10 cellular contexts compared by ENCODE assay signal in the genomic region with DNA sequence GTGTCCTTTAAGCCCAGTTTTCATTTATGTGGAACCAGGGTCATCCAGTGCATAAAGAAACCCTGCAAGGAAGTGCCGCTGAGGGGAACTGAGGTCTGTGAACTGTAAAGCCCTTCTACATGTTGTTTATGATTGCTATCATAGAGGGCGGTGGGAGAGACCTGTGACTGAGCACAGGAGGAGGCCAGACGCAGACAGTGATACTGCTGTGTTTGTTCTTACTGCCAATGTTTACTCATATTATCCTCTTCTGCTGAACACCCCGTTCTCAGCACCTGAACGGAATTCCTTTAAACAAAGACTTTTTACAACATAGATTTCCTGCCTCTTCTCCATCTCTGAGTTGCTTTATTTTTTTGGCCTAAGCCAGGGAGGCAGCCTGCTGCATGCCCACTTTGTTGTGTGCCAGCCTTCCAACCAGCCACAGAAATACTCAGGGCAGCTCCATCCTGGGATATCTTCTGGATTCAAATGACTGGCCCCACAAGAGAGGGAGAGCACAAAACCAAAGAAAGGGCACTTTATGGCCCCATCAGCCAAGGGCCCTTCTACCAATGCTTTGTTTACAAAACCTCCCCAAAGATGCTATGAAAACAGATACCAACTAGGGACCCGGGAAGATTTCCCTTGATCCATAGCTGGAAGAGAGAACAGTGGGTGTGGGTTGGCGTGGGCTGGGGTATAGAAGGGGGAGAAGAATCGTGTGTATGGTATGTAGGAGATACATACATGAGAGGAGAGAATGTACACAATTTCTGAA. TPM values are rescaled to one million over a fixed set of nuclear protein-coding genes. Genes with fewer than 3 reads are reported as not detected.
A peak's percentile ranks its signal among the peaks of the same experiment; 100 is the strongest.
DNase-seq lines count a peak whose midpoint lies in the region; ATAC-seq and TF ChIP-seq lines count a peak whose summit lies in the region.
"Had no signal": no experiment of that assay in that cellular context is flagged by ENCODE, and none has a peak within 500 bp of the region (broad histone marks: within the 10 kb centered on the region; RNA-seq: fewer than 3 reads in every experiment).

No MANE protein-coding gene starts in this region.

- CTCF ChIA-PET in CD8-positive, alpha-beta memory T cell (lab: Charles Lee), result no interaction called here

- peaks cover 23 to 54% of the 10 kb centered on the region in 2 donors for H3K27me3 Mint-ChIP-seq in CD8-positive, alpha-beta memory T cell
- peaks cover 33 to 91% of the 10 kb centered on the region in 2 donors for H3K27me3 Mint-ChIP-seq in effector memory CD8-positive, alpha-beta T cell
- H3K27me3 Mint-ChIP-seq in osteocyte (ENCODE audit: unreplicated experiment), result peaks cover 3% of the 10 kb centered on the region

- DNase-seq in CD8-positive, alpha-beta memory T cell, result no peak
- peak; percentile 15 for DNase-seq in NAMALWA (ENCODE audit: low spot score)
- no peak for DNase-seq in effector memory CD8-positive, alpha-beta T cell
- DNase-seq in osteocyte (ENCODE audit: extremely low spot score, unreplicated experiment), result no peak
- DNase-seq in GM19240 (ENCODE audit: insufficient read length, low spot score), result no peak
- DNase-seq in effector CD8-positive, alpha-beta T cell (lab: John Stamatoyannopoulos, UW), result no peak
- DNase-seq: activated B cell treated with CpG ODN at 0.5 μM for 24 hours; CD4-positive, CD25-positive, alpha-beta regulatory T cell; erythroblast had no signal

- no peaks in the 10 kb centered on the region for H3K36me3 ChIP-seq in CD8-positive, alpha-beta memory T cell (ENCODE audit: insufficient read depth, low read length)

- H3K27ac Mint-ChIP-seq in CD8-positive, alpha-beta memory T cell, result peak overlapping the region in 1 of 8 donors; percentile 19
- no peak overlapping the region for H3K27ac Mint-ChIP-seq in effector memory CD8-positive, alpha-beta T cell
- peak overlapping the region; percentile 6 for H3K27ac Mint-ChIP-seq in osteocyte (ENCODE audit: unreplicated experiment)
- H3K27ac Mint-ChIP-seq: activated B cell treated with CpG ODN at 0.5 μM for 24 hours; CD4-positive, CD25-positive, alpha-beta regulatory T cell had no signal

- no peak for ATAC-seq in effector memory CD8-positive, alpha-beta T cell (replicated peaks)
- ATAC-seq in GM18861 (IDR thresholded peaks at IDR 0.05; ENCODE audit: unreplicated experiment), result no peak

- H3K4me3 Mint-ChIP-seq in CD8-positive, alpha-beta memory T cell, result peak overlapping the region in 4 of 7 donors; percentile 21 to 68 (median 40)
- peak overlapping the region; percentile 31 to 46 for H3K4me3 Mint-ChIP-seq in effector memory CD8-positive, alpha-beta T cell
- H3K4me3 Mint-ChIP-seq in osteocyte (ENCODE audit: unreplicated experiment), result peak overlapping the region; percentile 38

- no peaks in the 10 kb centered on the region for H3K9me3 Mint-ChIP-seq in CD8-positive, alpha-beta memory T cell
- no peaks in the 10 kb centered on the region for H3K9me3 Mint-ChIP-seq in effector memory CD8-positive, alpha-beta T cell
- H3K9me3 Mint-ChIP-seq in osteocyte (ENCODE audit: unreplicated experiment), result no peaks in the 10 kb centered on the region
- H3K9me3 Mint-ChIP-seq: activated B cell treated with CpG ODN at 0.5 μM for 24 hours had no signal

- POLR2A ChIA-PET in CD8-positive, alpha-beta memory T cell (lab: Charles Lee), result no interaction called here

- TF ChIP-seq CTCF in osteocyte (IDR thresholded peaks at IDR 0.05), result no peak

- no peak overlapping the region for H3K27ac ChIP-seq in CD8-positive, alpha-beta memory T cell (ENCODE audit: low read depth, low read length)

- H3K4me3 ChIP-seq in CD8-positive, alpha-beta memory T cell (ENCODE audit: low read length), result no peak overlapping the region

- no peaks in the 10 kb centered on the region for H3K9me3 ChIP-seq in CD8-positive, alpha-beta memory T cell (ENCODE audit: low read length)

- H3K4me1 Mint-ChIP-seq in CD8-positive, alpha-beta memory T cell, result peaks cover 0 to 18% (median 7%) of the 10 kb centered on the region in 3 donors
- peaks cover 0 to 7% of the 10 kb centered on the region in 2 donors for H3K4me1 Mint-ChIP-seq in effector memory CD8-positive, alpha-beta T cell (ENCODE audit: low read depth in 2 of 2)
- peaks cover 41% of the 10 kb centered on the region for H3K4me1 Mint-ChIP-seq in osteocyte (ENCODE audit: unreplicated experiment)

- no peaks in the 10 kb centered on the region for H3K36me3 Mint-ChIP-seq in CD8-positive, alpha-beta memory T cell
- no peaks in the 10 kb centered on the region for H3K36me3 Mint-ChIP-seq in effector memory CD8-positive, alpha-beta T cell (ENCODE audit: insufficient read depth)
- no peaks in the 10 kb centered on the region for H3K36me3 Mint-ChIP-seq in osteocyte (ENCODE audit: unreplicated experiment)
- H3K36me3 Mint-ChIP-seq: CD4-positive, CD25-positive, alpha-beta regulatory T cell had no signal

- peaks cover 9% of the 10 kb centered on the region for H3K27me3 ChIP-seq in CD8-positive, alpha-beta memory T cell (ENCODE audit: insufficient read depth, low read length, poor library complexity, severe bottlenecking)

- H3K4me1 ChIP-seq in CD8-positive, alpha-beta memory T cell (ENCODE audit: insufficient read depth, low read length), result no peaks in the 10 kb centered on the region

RNA-seq across cellular contexts. Expression of a gene that starts 1.1 kb away (rescaled TPM):
- total RNA-seq in CD8-positive, alpha-beta memory T cell, result 1 to 10 TPM; 1.3 TPM
- polyA plus RNA-seq in CD8-positive, alpha-beta memory T cell, result not detected
- total RNA-seq in osteocyte, result 39.8 and 42.5 TPM in 2 replicates
- total RNA-seq: activated B cell treated with CpG ODN at 0.5 μM for 24 hours; CD4-positive, CD25-positive, alpha-beta regulatory T cell had no signal

Comparison
In these comparisons a context has a peak if more than half of its experiments do, and no peak if none do; other contexts are left out.
1. RNA of a gene that starts 1.1 kb away (total RNA-seq): 39.8 to 42.5 TPM in osteocyte; 1.3 TPM in CD8-positive, alpha-beta memory T cell; every median in the first group is over 10 times any median in the second.
2. Peak in every context shown above with its lines, with median percentiles within 50 percentile points of each other: H3K4me3 Mint-ChIP-seq.